Comparison of ENCODE assay signal across 8 cellular contexts in genomic region chr3:69738291-69738690, GRCh38. TPM values are rescaled to one million over a fixed set of nuclear protein-coding genes. Genes with fewer than 3 reads are reported as not detected.
DNase-seq lines count a peak whose midpoint lies in the region; ATAC-seq, FAIRE-seq and TF ChIP-seq lines count a peak whose summit lies in the region.

No MANE protein-coding gene starts in this region.

- H3K4me3 ChIP-seq in K562 = peak overlapping the region; percentile 58

- peak overlapping the region; percentile 72 for H3K27ac ChIP-seq in K562 (ENCODE audit: extremely low read depth, low read depth, low read length)

- 0 out of 2 replicates have a peak, but pooled peaks cover 3% of the 10 kb centered on the region for H3K9me3 ChIP-seq in K562 (replicated peaks; ENCODE audit: control insufficient read depth, insufficient read depth, low read depth, low read length)

- POLR2A ChIA-PET in activated CD4-positive, alpha-beta T cell treated with anti-CD3 and anti-CD28 coated beads, Interleukin-2, amount 10 ng/mL, durations not matched to agents 7 days and 5 days (lab: Charles Lee) = no interaction called here
- POLR2A ChIA-PET in K562 (lab: Yijun Ruan, JAX) = interaction anchor here (0.7 to 2.1 kb wide), 3 partner anchors 10 to 17 kb away, joined by 4 to 9 read pairs (median 6); no protein-coding TSS in a partner anchor

- BruUV-seq in K562 (replicated peaks; lab: Mats Ljungman, UMichigan) = no TSS peak

- peaks cover 2% of the 10 kb centered on the region for H3K36me3 Mint-ChIP-seq in activated CD4-positive, alpha-beta T cell treated with anti-CD3 and anti-CD28 coated beads, Interleukin-2, amount 10 ng/mL, durations not matched to agents 7 days and 5 days (ENCODE audit: low read depth)
- H3K36me3 Mint-ChIP-seq in type B pancreatic cell = no peaks in the 10 kb centered on the region

- in situ Hi-C loops in K562 (cut with MboI) = no loop called here

- no peaks in the 10 kb centered on the region for H3K9me1 ChIP-seq in K562 (ENCODE audit: control insufficient read depth, insufficient read depth, low read length)

- no peak for DNase-seq in activated CD4-positive, alpha-beta T cell treated with anti-CD3 and anti-CD28 coated beads, Interleukin-2, amount 10 ng/mL, durations not matched to agents 7 days and 5 days
- no peak for DNase-seq in activated CD4-positive, alpha-beta T cell treated with anti-CD3 and anti-CD28 coated beads for 1 hour
- DNase-seq in K562 (ENCODE audit: extremely low read depth in 1 of 4, low spot score in 3 of 4) (peak in 1 of 4 experiments; percentile 41), left kidney (ENCODE audit: low read depth, low spot score) (peak; percentile 44), type B pancreatic cell (ENCODE audit: extremely low spot score, unreplicated experiment) (no peak)
- no peak for DNase-seq in central memory CD4-positive, alpha-beta T cell

- no peaks in the 10 kb centered on the region for H3K9me3 Mint-ChIP-seq in activated CD4-positive, alpha-beta T cell treated with anti-CD3 and anti-CD28 coated beads, Interleukin-2, amount 10 ng/mL, durations not matched to agents 7 days and 5 days
- H3K9me3 Mint-ChIP-seq in type B pancreatic cell = no peaks in the 10 kb centered on the region

- H3K4me2 ChIP-seq in K562 (ENCODE audit: insufficient read depth, low read length) = peak overlapping the region; percentile 91

- ATAC-seq in K562 (peak; percentile 5; the same call in 1 of the 3 replicates), HG03571 (IDR thresholded peaks at IDR 0.05; ENCODE audit: unreplicated experiment) (no peak), GM18909 (IDR thresholded peaks at IDR 0.05; ENCODE audit: poor library complexity, unreplicated experiment) (no peak)

- H3K9ac ChIP-seq in K562 (ENCODE audit: insufficient read depth in 1 of 2, low read depth in 2 of 2, low read length in 2 of 2) = peak overlapping the region in 1 of 2 experiments; percentile 68; a peak in 2 of 4 replicates

- peak overlapping the region; percentile 64 for H3K4me3 Mint-ChIP-seq in activated CD4-positive, alpha-beta T cell treated with anti-CD3 and anti-CD28 coated beads, Interleukin-2, amount 10 ng/mL, durations not matched to agents 7 days and 5 days
- peak overlapping the region; percentile 85 for H3K4me3 Mint-ChIP-seq in type B pancreatic cell

- CTCF ChIA-PET in activated CD4-positive, alpha-beta T cell treated with anti-CD3 and anti-CD28 coated beads, Interleukin-2, amount 10 ng/mL, durations not matched to agents 7 days and 5 days (lab: Charles Lee) = no interaction called here
- CTCF ChIA-PET in K562 (lab: Yijun Ruan, JAX; ENCODE audit: low intra/inter-chr PET ratio) = no interaction called here

- TF ChIP-seq RAD21 in K562 (CRISPR knock-in tag; conservative IDR thresholded peaks at IDR 0.05 in 1 of 2, IDR thresholded peaks at IDR 0.05 in 1 of 2) = no peak

- peaks cover 8% of the 10 kb centered on the region for H3K4me1 Mint-ChIP-seq in activated CD4-positive, alpha-beta T cell treated with anti-CD3 and anti-CD28 coated beads, Interleukin-2, amount 10 ng/mL, durations not matched to agents 7 days and 5 days
- peaks cover 16% of the 10 kb centered on the region for H3K4me1 Mint-ChIP-seq in type B pancreatic cell (ENCODE audit: unreplicated experiment)

- no peak for FAIRE-seq in K562 (lab: Jason Lieb, UNC)

- no peaks in the 10 kb centered on the region for H3K36me3 ChIP-seq in K562 (ENCODE audit: control insufficient read depth, insufficient read depth, low read length)

- peak overlapping the region; percentile 95 for H2AFZ ChIP-seq in K562 (ENCODE audit: low read depth, low read length)

- no peaks in the 10 kb centered on the region for H4K20me1 ChIP-seq in K562 (replicated peaks; ENCODE audit: control insufficient read depth, insufficient read depth, low read length)

- no peaks in the 10 kb centered on the region for H3K27me3 ChIP-seq in K562 (ENCODE audit: control insufficient read depth in 2 of 2, insufficient read depth in 2 of 2, low read length in 2 of 2)

- peaks cover 40% of the 10 kb centered on the region for H3K79me2 ChIP-seq in K562 (ENCODE audit: control insufficient read depth, insufficient read depth, low read length)

- no peak for TF ChIP-seq CTCF in K562 (IDR thresholded peaks at IDR 0.05 in 2 of 3, conservative IDR thresholded peaks at IDR 0.05 in 1 of 3; ENCODE audit: insufficient read depth in 2 of 3, low read depth in 1 of 3, low read length in 3 of 3)
- TF ChIP-seq CTCF in type B pancreatic cell (conservative IDR thresholded peaks at IDR 0.05) = no peak

- TF ChIP-seq EP300 in K562 (IDR thresholded peaks at IDR 0.05; ENCODE audit: low read length) = no peak

- 0% methylated on average over 4 of the region's 4 CpGs for WGBS in K562 (ENCODE audit: insufficient coverage, low coverage, missing lambda C conversion rate)

- peaks cover 62% of the 10 kb centered on the region for H3K27me3 Mint-ChIP-seq in activated CD4-positive, alpha-beta T cell treated with anti-CD3 and anti-CD28 coated beads, Interleukin-2, amount 10 ng/mL, durations not matched to agents 7 days and 5 days
- peaks cover 70% of the 10 kb centered on the region for H3K27me3 Mint-ChIP-seq in type B pancreatic cell

- H3K4me1 ChIP-seq in K562 (replicated peaks in 1 of 2; ENCODE audit: control insufficient read depth in 2 of 2, insufficient read depth in 2 of 2, low read length in 2 of 2) = peaks cover 5 to 22% of the 10 kb centered on the region in 2 experiments; a peak in 3 of 5 replicates

- intact Hi-C loops in K562 (cut with micrococcal nuclease) = loop anchor here (2.0 kb wide), 1 partner anchor 45 kb away; no protein-coding TSS in a partner anchor

- TF ChIP-seq POLR2A in K562 (conservative IDR thresholded peaks at IDR 0.05) = no peak

- no peak overlapping the region for H3K27ac Mint-ChIP-seq in activated CD4-positive, alpha-beta T cell treated with anti-CD3 and anti-CD28 coated beads, Interleukin-2, amount 10 ng/mL, durations not matched to agents 7 days and 5 days
- peak overlapping the region; percentile 0 for H3K27ac Mint-ChIP-seq in type B pancreatic cell

TF ChIP-seq in K562, 482 proteins besides CTCF, POLR2A, EP300 and RAD21:
- TF ChIP-seq POLR2B (IDR thresholded peaks at IDR 0.05; ENCODE audit: low read depth, partially characterized antibody) = no peak
- TF ChIP-seq NRF1 (conservative IDR thresholded peaks at IDR 0.05 in 1 of 2, IDR thresholded peaks at IDR 0.05 in 1 of 2) = 0 out of 4 replicates have a peak, but pooled peaks of 1 of the 2 experiments have one; percentile 21
- TF ChIP-seq FUS (optimal IDR thresholded peaks at IDR 0.05; ENCODE audit: low read depth, low read length) = no peak

RNA-seq across cellular contexts. Expression of gene MITF, which starts 1.0 kb away (rescaled TPM):
- under 1 TPM in 1 of 2 experiments, not detected in 1; 0.10 TPM for total RNA-seq in activated CD4-positive, alpha-beta T cell treated with anti-CD3 and anti-CD28 coated beads, Interleukin-2, amount 10 ng/mL, durations not matched to agents 7 days and 5 days
- total RNA-seq in K562 (2011; cell fraction: chromatin; rRNA removed; ENCODE audit: low replicate concordance) = 14.1 and 25.5 TPM in 2 replicates
- total RNA-seq in K562 (2011; cell fraction: nucleolus; rRNA removed) = 10.0 and 11.2 TPM in 2 replicates
- total RNA-seq in K562 (2011; cell fraction: nucleoplasm; rRNA removed) = 19.1 and 23.1 TPM in 2 replicates
- total RNA-seq in K562 (2014; rRNA removed) = 11.5 and 17.6 TPM in 2 replicates
- total RNA-seq in K562 (2014; rRNA removed; fragmentation: Illumina TruSeq; extraction: Trizol) = 11.1 and 13.5 TPM in 2 replicates
- 13.4 and 14.2 TPM in 2 replicates for total RNA-seq in K562 (2015; rRNA removed; fragmentation: Illumina TruSeq; extraction: Trizol)
- total RNA-seq in K562 (2021) = 14.6 and 16.5 TPM in 2 replicates
- 9.7 and 10.1 TPM in 2 replicates for polyA plus RNA-seq in K562 (2011; rRNA removed)
- polyA plus RNA-seq in K562 (2011; cell fraction: cytosol; rRNA removed) = 9.3 and 11.5 TPM in 2 replicates
- polyA plus RNA-seq in K562 (2011; cell fraction: nucleus; rRNA removed) = 11.0 and 11.4 TPM in 2 replicates
- polyA plus RNA-seq in K562 (2012) = 7.4 and 9.4 TPM in 2 replicates
- 10.7 and 14.9 TPM in 2 replicates for polyA plus RNA-seq in K562 (2014; fragmentation: Illumina TruSeq; extraction: Trizol)
- polyA plus RNA-seq in K562 (2014; fragmentation: Nextera tagmentation; extraction: Ambion mirVana) = 1 to 10 TPM; 5.6 to 9.0 TPM
- polyA plus RNA-seq in K562 (2014; rRNA removed) = 8.4 and 8.7 TPM in 2 replicates
- polyA minus RNA-seq in K562 (2011; rRNA and poly(A)+ RNA removed) = 32.4 and 33.9 TPM in 2 replicates
- 11.4 and 11.9 TPM in 2 replicates for polyA minus RNA-seq in K562 (2011; cell fraction: cytosol; rRNA and poly(A)+ RNA removed)
- 21.8 and 42.0 TPM in 2 replicates for polyA minus RNA-seq in K562 (2011; cell fraction: nucleus; rRNA and poly(A)+ RNA removed)
- 3.2 and 8.7 TPM in 2 replicates for total RNA-seq in type B pancreatic cell (ENCODE audit: low replicate concordance)
